Comparison of ENCODE assay signal across 1 cellular context in genomic region chr16:4682616-4683254, GRCh38.
A peak's percentile ranks its signal among the peaks of the same experiment; 100 is the strongest.
TF ChIP-seq lines count a peak whose summit lies in the region.

No MANE protein-coding gene starts in this region.

TF ChIP-seq in HepG2, 621 proteins besides CTCF, POLR2A, EP300 and RAD21 (continued from another document and continues in another):
- no peak for TF ChIP-seq PRDM10 (CRISPR knock-in tag; IDR thresholded peaks at IDR 0.05; ENCODE audit: low read depth)
- no peak for TF ChIP-seq ELF1 (CRISPR knock-in tag; IDR thresholded peaks at IDR 0.05)
- TF ChIP-seq MLXIP (CRISPR knock-in tag; IDR thresholded peaks at IDR 0.05; ENCODE audit: borderline replicate concordance) = no peak
- TF ChIP-seq ZFP41 (CRISPR knock-in tag; IDR thresholded peaks at IDR 0.05; ENCODE audit: borderline replicate concordance) = no peak
- no peak for TF ChIP-seq HMG20A (CRISPR knock-in tag; IDR thresholded peaks at IDR 0.05; ENCODE audit: borderline replicate concordance)
- TF ChIP-seq ZNF432 (CRISPR knock-in tag; IDR thresholded peaks at IDR 0.05; ENCODE audit: borderline replicate concordance) = no peak
- no peak for TF ChIP-seq IKZF5 (CRISPR knock-in tag; IDR thresholded peaks at IDR 0.05)
- no peak for TF ChIP-seq IKZF1 (IDR thresholded peaks at IDR 0.05)
- TF ChIP-seq ZNF383 (CRISPR knock-in tag; IDR thresholded peaks at IDR 0.05; ENCODE audit: borderline replicate concordance) = no peak
- no peak for TF ChIP-seq FOXJ3 (CRISPR knock-in tag; IDR thresholded peaks at IDR 0.05; ENCODE audit: borderline replicate concordance)
- no peak for TF ChIP-seq ZBTB37 (CRISPR knock-in tag; IDR thresholded peaks at IDR 0.05)
- no peak for TF ChIP-seq RNF219 (CRISPR knock-in tag; IDR thresholded peaks at IDR 0.05)
- no peak for TF ChIP-seq ZNF781 (CRISPR knock-in tag; IDR thresholded peaks at IDR 0.05; ENCODE audit: borderline replicate concordance, not compliant biosample characterization)
- no peak for TF ChIP-seq MAF1 (CRISPR knock-in tag; IDR thresholded peaks at IDR 0.05; ENCODE audit: borderline replicate concordance)
- TF ChIP-seq THRA (CRISPR knock-in tag; IDR thresholded peaks at IDR 0.05; ENCODE audit: borderline replicate concordance) = 0 out of 2 replicates have a peak, but pooled peaks have one; percentile 12
- TF ChIP-seq ZHX2 (IDR thresholded peaks at IDR 0.05; ENCODE audit: low read depth) = peak; percentile 29; the same call in 1 of the 2 replicates
- TF ChIP-seq ZHX2 (CRISPR knock-in tag; IDR thresholded peaks at IDR 0.05; ENCODE audit: borderline replicate concordance) = no peak
- no peak for TF ChIP-seq SP2 (CRISPR knock-in tag; IDR thresholded peaks at IDR 0.05)
- no peak for TF ChIP-seq ZMYM4 (CRISPR knock-in tag; IDR thresholded peaks at IDR 0.05)
- TF ChIP-seq HOXA7 (CRISPR knock-in tag; IDR thresholded peaks at IDR 0.05) = no peak
- no peak for TF ChIP-seq DNMT1 (CRISPR knock-in tag; IDR thresholded peaks at IDR 0.05)
- TF ChIP-seq ZBTB26 (CRISPR knock-in tag; IDR thresholded peaks at IDR 0.05; ENCODE audit: borderline replicate concordance) = peak; percentile 81; the same call in 1 of the 2 replicates
- TF ChIP-seq PHF5A (CRISPR knock-in tag; IDR thresholded peaks at IDR 0.05; ENCODE audit: low read depth, unreplicated experiment) = no peak
- no peak for TF ChIP-seq LRRFIP1 (CRISPR knock-in tag; conservative IDR thresholded peaks at IDR 0.05)
- no peak for TF ChIP-seq GATA4 (IDR thresholded peaks at IDR 0.05; ENCODE audit: borderline replicate concordance, low read depth)
- no peak for TF ChIP-seq SIN3B (IDR thresholded peaks at IDR 0.05; ENCODE audit: low read length)
- TF ChIP-seq FOXP1 (IDR thresholded peaks at IDR 0.05) = no peak
- TF ChIP-seq FOXP1 (CRISPR knock-in tag; IDR thresholded peaks at IDR 0.05) = no peak
- TF ChIP-seq TBP (CRISPR knock-in tag; IDR thresholded peaks at IDR 0.05) = no peak
- TF ChIP-seq RFX5 (IDR thresholded peaks at IDR 0.05; ENCODE audit: low read depth, low read length) = no peak
- no peak for TF ChIP-seq ZNF850 (CRISPR knock-in tag; conservative IDR thresholded peaks at IDR 0.05)
- TF ChIP-seq TEF (CRISPR knock-in tag; IDR thresholded peaks at IDR 0.05) = no peak
- no peak for TF ChIP-seq ZNF431 (CRISPR knock-in tag; IDR thresholded peaks at IDR 0.05; ENCODE audit: borderline replicate concordance, low read depth)
- no peak for TF ChIP-seq ZSCAN30 (CRISPR knock-in tag; IDR thresholded peaks at IDR 0.05)
